19 cellular contexts compared by ENCODE assay signal in the genomic region with DNA sequence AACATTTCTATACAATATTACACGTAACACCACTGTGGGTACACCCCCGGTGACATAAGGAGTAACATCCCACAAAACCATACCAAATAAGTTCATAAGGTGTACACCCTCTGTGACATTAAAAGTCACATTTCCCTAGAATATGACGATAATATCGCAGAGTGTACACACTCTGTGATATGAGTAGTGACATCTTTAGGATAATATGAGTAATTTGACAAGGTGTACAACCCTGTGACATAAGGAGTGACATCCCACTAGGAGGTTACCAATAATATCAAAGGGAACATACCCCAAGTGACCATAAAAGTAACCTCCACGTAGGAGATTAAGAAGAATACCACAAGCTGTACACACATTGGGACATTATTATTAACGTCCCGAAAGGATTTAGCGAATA. TPM values are rescaled to one million over a fixed set of nuclear protein-coding genes. Genes with fewer than 3 reads are reported as not detected.
DNase-seq lines count a peak whose midpoint lies in the region; ATAC-seq, FAIRE-seq and TF ChIP-seq lines count a peak whose summit lies in the region.
"Had no signal": no experiment of that assay in that cellular context is flagged by ENCODE, and none has a peak within 500 bp of the region (broad histone marks: within the 10 kb centered on the region; RNA-seq: fewer than 3 reads in every experiment).

No MANE protein-coding gene starts in this region.

- no peak overlapping the region for H3K4me2 ChIP-seq in HepG2 (ENCODE audit: low read depth, low read length)

- no peaks in the 10 kb centered on the region for H4K20me1 ChIP-seq in HepG2 (ENCODE audit: insufficient read depth, low read length)

- no TSS peak for BruUV-seq in HepG2 (replicated peaks; lab: Mats Ljungman, UMichigan)
- no TSS peak for BruUV-seq in MCF 10A (replicated peaks; lab: Mats Ljungman, UMichigan)

- intact Hi-C loops in HepG2 (cut with micrococcal nuclease; ENCODE audit: unreplicated experiment): no loop called here
- intact Hi-C loops in right lobe of liver (cut with DNase I): no loop called here
- intact Hi-C loops in naive thymus-derived CD4-positive, alpha-beta T cell (cut with micrococcal nuclease): no loop called here
- intact Hi-C loops in MCF 10A (cut with micrococcal nuclease): no loop called here

- no peak overlapping the region for H3K4me3 Mint-ChIP-seq in naive thymus-derived CD4-positive, alpha-beta T cell
- H3K4me3 Mint-ChIP-seq in stimulated activated naive CD8-positive, alpha-beta T cell treated with anti-CD3 and anti-CD28 coated beads, Interleukin-15, amount 100 ng/mL, for 72 hours: no peak overlapping the region
- H3K4me3 Mint-ChIP-seq in MCF 10A (ENCODE audit: unreplicated experiment): no peak overlapping the region
- H3K4me3 Mint-ChIP-seq: CD4-positive, alpha-beta memory T cell had no signal

- H3K27ac ChIP-seq in HepG2 (ENCODE audit: extremely low read length, insufficient read depth, low read length): no peak overlapping the region
- no peak overlapping the region for H3K27ac ChIP-seq in right lobe of liver
- H3K27ac ChIP-seq in naive thymus-derived CD4-positive, alpha-beta T cell (ENCODE audit: low read depth, low read length): no peak overlapping the region
- H3K27ac ChIP-seq: GM23248 had no signal

- TF ChIP-seq CTCF in HepG2 (CRISPR knock-in tag; IDR thresholded peaks at IDR 0.05): no peak
- no peak for TF ChIP-seq CTCF in right lobe of liver (IDR thresholded peaks at IDR 0.05)
- no peak for TF ChIP-seq CTCF in MCF 10A (IDR thresholded peaks at IDR 0.05; ENCODE audit: unreplicated experiment)

- no peaks in the 10 kb centered on the region for H3K79me2 ChIP-seq in HepG2 (ENCODE audit: insufficient read depth, low read length)

- H3K36me3 Mint-ChIP-seq in naive thymus-derived CD4-positive, alpha-beta T cell: no peaks in the 10 kb centered on the region
- no peaks in the 10 kb centered on the region for H3K36me3 Mint-ChIP-seq in MCF 10A (ENCODE audit: insufficient read depth, unreplicated experiment)
- H3K36me3 Mint-ChIP-seq: CD4-positive, alpha-beta memory T cell had no signal

- no peak overlapping the region for H3K9ac ChIP-seq in HepG2 (ENCODE audit: insufficient read depth, low read depth, low read length)
- H3K9ac ChIP-seq: GM23248 had no signal

- no peak for TF ChIP-seq POLR2A in HepG2 (IDR thresholded peaks at IDR 0.05; ENCODE audit: insufficient read depth in 1 of 2, low read depth in 2 of 2, low read length in 2 of 2)
- no peak for TF ChIP-seq POLR2A in right lobe of liver (IDR thresholded peaks at IDR 0.05)

- no peak overlapping the region for H2AFZ ChIP-seq in HepG2 (ENCODE audit: low read length)
- H2AFZ ChIP-seq: GM23248 had no signal

- TF ChIP-seq EP300 in HepG2 (IDR thresholded peaks at IDR 0.05; ENCODE audit: low read depth in 2 of 2, low read length in 2 of 2): no peak
- no peak for TF ChIP-seq EP300 in HepG2 (CRISPR knock-in tag; IDR thresholded peaks at IDR 0.05; ENCODE audit: borderline replicate concordance)

- no peak overlapping the region for H3K4me3 ChIP-seq in HepG2 (replicated peaks in 1 of 3; ENCODE audit: insufficient read depth in 1 of 3, low read depth in 2 of 3, low read length in 3 of 3)
- no peak overlapping the region for H3K4me3 ChIP-seq in right lobe of liver
- H3K4me3 ChIP-seq in naive thymus-derived CD4-positive, alpha-beta T cell (ENCODE audit: low read length): no peak overlapping the region
- H3K4me3 ChIP-seq: GM23248 had no signal

- H3K27me3 ChIP-seq in HepG2 (ENCODE audit: control insufficient read depth in 1 of 2, insufficient read depth in 2 of 2, low read length in 2 of 2) (0 out of 5 replicates have a peak, but pooled peaks cover 0 to 4% of the 10 kb centered on the region in 2 experiments), right lobe of liver (no peaks in the 10 kb centered on the region)
- no peaks in the 10 kb centered on the region for H3K27me3 ChIP-seq in naive thymus-derived CD4-positive, alpha-beta T cell (ENCODE audit: control insufficient read depth in 2 of 2, insufficient read depth in 2 of 2, low read length in 2 of 2)

- DNase-seq in HepG2 (ENCODE audit: low spot score) (no peak), right lobe of liver (no peak), MCF 10A (ENCODE audit: unreplicated experiment) (no peak)
- no peak for DNase-seq in naive thymus-derived CD4-positive, alpha-beta T cell
- DNase-seq in stimulated activated naive CD8-positive, alpha-beta T cell treated with anti-CD3 and anti-CD28 coated beads, Interleukin-15, amount 100 ng/mL, for 72 hours: no peak
- DNase-seq: C1 segment of cervical spinal cord; Calu3; CD4-positive, alpha-beta memory T cell; COR-L47; DMS53; DND-41; GM23248; H7; HCEC 1CT had no signal

- H3K36me3 ChIP-seq in HepG2 (replicated peaks in 1 of 2; ENCODE audit: control insufficient read depth in 1 of 2, insufficient read depth in 2 of 2, low read length in 2 of 2): no peaks in the 10 kb centered on the region
- no peaks in the 10 kb centered on the region for H3K36me3 ChIP-seq in right lobe of liver
- no peaks in the 10 kb centered on the region for H3K36me3 ChIP-seq in naive thymus-derived CD4-positive, alpha-beta T cell (ENCODE audit: control insufficient read depth in 2 of 3, insufficient read depth in 3 of 3, low read length in 3 of 3)

- H3K4me1 ChIP-seq in HepG2 (ENCODE audit: insufficient read depth, low read length) (peaks cover 16% of the 10 kb centered on the region), right lobe of liver (no peaks in the 10 kb centered on the region)
- no peaks in the 10 kb centered on the region for H3K4me1 ChIP-seq in naive thymus-derived CD4-positive, alpha-beta T cell (ENCODE audit: control insufficient read depth in 2 of 2, insufficient read depth in 2 of 2, low read length in 2 of 2)

- TF ChIP-seq RAD21 in HepG2 (CRISPR knock-in tag; IDR thresholded peaks at IDR 0.05): no peak

- H3K9me3 ChIP-seq in HepG2 (ENCODE audit: low read length) (no peaks in the 10 kb centered on the region), right lobe of liver (no peaks in the 10 kb centered on the region)
- H3K9me3 ChIP-seq in naive thymus-derived CD4-positive, alpha-beta T cell (ENCODE audit: control insufficient read depth in 2 of 3, low read length in 3 of 3): no peaks in the 10 kb centered on the region

- peaks cover 0 to 6% (median 0%) of the 10 kb centered on the region in 5 donors for H3K27me3 Mint-ChIP-seq in naive thymus-derived CD4-positive, alpha-beta T cell
- no peaks in the 10 kb centered on the region for H3K27me3 Mint-ChIP-seq in stimulated activated naive CD8-positive, alpha-beta T cell treated with anti-CD3 and anti-CD28 coated beads, Interleukin-15, amount 100 ng/mL, for 72 hours
- H3K27me3 Mint-ChIP-seq in MCF 10A (ENCODE audit: insufficient read depth, unreplicated experiment): no peaks in the 10 kb centered on the region

- 61% methylated on average over 8 of the region's 8 CpGs for WGBS in HepG2 (ENCODE audit: low lambda C conversion rate)
- WGBS in right lobe of liver (ENCODE audit: insufficient coverage, low coverage, low lambda C conversion rate, missing lambda C conversion rate): 77% methylated on average over 8 of the region's 8 CpGs

- peaks cover 4 to 7% (median 7%) of the 10 kb centered on the region in 7 donors for H3K4me1 Mint-ChIP-seq in naive thymus-derived CD4-positive, alpha-beta T cell
- H3K4me1 Mint-ChIP-seq in stimulated activated naive CD8-positive, alpha-beta T cell treated with anti-CD3 and anti-CD28 coated beads, Interleukin-15, amount 100 ng/mL, for 72 hours: peaks cover 8% of the 10 kb centered on the region
- peaks cover 6% of the 10 kb centered on the region for H3K4me1 Mint-ChIP-seq in MCF 10A (ENCODE audit: insufficient read depth, unreplicated experiment)

- CTCF ChIA-PET in HepG2 (lab: Yijun Ruan, JAX; ENCODE audit: low intra/inter-chr PET ratio, low total read pairs): no interaction called here
- CTCF ChIA-PET in naive thymus-derived CD4-positive, alpha-beta T cell (lab: Charles Lee): no interaction called here
- CTCF ChIA-PET in MCF 10A (lab: Yijun Ruan, JAX): no interaction called here

- H3K27ac Mint-ChIP-seq in naive thymus-derived CD4-positive, alpha-beta T cell: no peak overlapping the region
- no peak overlapping the region for H3K27ac Mint-ChIP-seq in stimulated activated naive CD8-positive, alpha-beta T cell treated with anti-CD3 and anti-CD28 coated beads, Interleukin-15, amount 100 ng/mL, for 72 hours
- H3K27ac Mint-ChIP-seq in MCF 10A (ENCODE audit: low read depth, unreplicated experiment): no peak overlapping the region
- H3K27ac Mint-ChIP-seq: CD4-positive, alpha-beta memory T cell had no signal

- ATAC-seq in HepG2: no peak
- ATAC-seq in right lobe of liver: no peak
- ATAC-seq in naive thymus-derived CD4-positive, alpha-beta T cell: peak; percentile 20
- ATAC-seq in stimulated activated naive CD8-positive, alpha-beta T cell treated with anti-CD3 and anti-CD28 coated beads, Interleukin-15, amount 100 ng/mL, for 72 hours: peak; percentile 57
- ATAC-seq in HG03520 (IDR thresholded peaks at IDR 0.05; ENCODE audit: unreplicated experiment): no peak

- no peak for FAIRE-seq in HepG2 (lab: Jason Lieb, UNC)
- FAIRE-seq: G401.6, GM12892, H1 had no signal

- POLR2A ChIA-PET in HepG2 (lab: Yijun Ruan, JAX) (no interaction called here), MCF 10A (lab: Yijun Ruan, JAX) (interaction anchor here (0.6 kb wide), 1 partner anchor 16 kb away, joined by 3 read pairs; no protein-coding TSS in a partner anchor)
- POLR2A ChIA-PET in naive thymus-derived CD4-positive, alpha-beta T cell (lab: Charles Lee): no interaction called here

- in situ Hi-C loops in HepG2 (cut with HindIII; ENCODE audit: extremely low pct_ligation_motif_present, low pct_unique_long_range_greater_than_20kb): no loop called here

- no peaks in the 10 kb centered on the region for H3K9me3 Mint-ChIP-seq in naive thymus-derived CD4-positive, alpha-beta T cell
- H3K9me3 Mint-ChIP-seq in stimulated activated naive CD8-positive, alpha-beta T cell treated with anti-CD3 and anti-CD28 coated beads, Interleukin-15, amount 100 ng/mL, for 72 hours: no peaks in the 10 kb centered on the region
- H3K9me3 Mint-ChIP-seq in MCF 10A (ENCODE audit: unreplicated experiment): no peaks in the 10 kb centered on the region
- H3K9me3 Mint-ChIP-seq: CD4-positive, alpha-beta memory T cell had no signal

RNA-seq across cellular contexts. Expression of a gene that starts 24.0 kb away (rescaled TPM):
- total RNA-seq in HepG2 (2016; rRNA removed; fragmentation: Illumina TruSeq; extraction: Trizol): 36.0 and 43.8 TPM in 2 replicates
- total RNA-seq in HepG2 (2016; cell fraction: cytosol; rRNA removed; fragmentation: Illumina TruSeq; extraction: Trizol; ENCODE audit: low read depth): 13.1 and 17.4 TPM in 2 replicates
- 32.9 and 42.2 TPM in 2 replicates for total RNA-seq in HepG2 (2016; cell fraction: insoluble cytoplasmic fraction; rRNA removed; fragmentation: Illumina TruSeq; extraction: Trizol)
- total RNA-seq in HepG2 (2016; cell fraction: membrane; rRNA removed; fragmentation: Illumina TruSeq; extraction: Trizol): 49.5 and 51.8 TPM in 2 replicates
- total RNA-seq in HepG2 (2016; cell fraction: nucleus; rRNA removed; fragmentation: Illumina TruSeq; extraction: Trizol): 41.0 and 45.3 TPM in 2 replicates
- 68.7 and 78.7 TPM in 2 replicates for polyA plus RNA-seq in HepG2 (2011; rRNA removed)
- polyA plus RNA-seq in HepG2 (2011; cell fraction: cytosol; rRNA removed): 67.6 and 76.6 TPM in 2 replicates
- polyA plus RNA-seq in HepG2 (2011; cell fraction: nucleus; rRNA removed): 59.4 and 73.5 TPM in 2 replicates
- 40.8 and 51.3 TPM in 2 replicates for polyA plus RNA-seq in HepG2 (2012)
- 25.7 and 32.7 TPM in 2 replicates for polyA plus RNA-seq in HepG2 (2016; cell fraction: cytosol; fragmentation: Illumina TruSeq; extraction: Trizol; ENCODE audit: low read depth)
- 52.6 and 59.2 TPM in 2 replicates for polyA plus RNA-seq in HepG2 (2016; cell fraction: insoluble cytoplasmic fraction; fragmentation: Illumina TruSeq; extraction: Trizol; ENCODE audit: low read depth)
- 72.7 and 76.3 TPM in 2 replicates for polyA plus RNA-seq in HepG2 (2016; cell fraction: membrane; fragmentation: Illumina TruSeq; extraction: Trizol; ENCODE audit: low read depth)
- polyA plus RNA-seq in HepG2 (2016; cell fraction: nucleus; fragmentation: Illumina TruSeq; extraction: Trizol; ENCODE audit: insufficient read depth, low read depth): 82.4 and 86.0 TPM in 2 replicates
- 90.8 and 137 TPM in 2 replicates for polyA minus RNA-seq in HepG2 (2011; rRNA and poly(A)+ RNA removed; ENCODE audit: low replicate concordance)
- 27.5 and 29.3 TPM in 2 replicates for polyA minus RNA-seq in HepG2 (2011; cell fraction: cytosol; rRNA and poly(A)+ RNA removed)
- polyA minus RNA-seq in HepG2 (2011; cell fraction: nucleus; rRNA and poly(A)+ RNA removed): 23.2 and 28.1 TPM in 2 replicates
- total RNA-seq in right lobe of liver: 10 to 100 TPM; 26.5 to 33.2 (median 27.1) TPM
- total RNA-seq in naive thymus-derived CD4-positive, alpha-beta T cell: 10 to 100 TPM; 33.2 to 66.3 (median 56.4) TPM
- 10 to 100 TPM; 35.6 to 44.4 TPM for polyA plus RNA-seq in naive thymus-derived CD4-positive, alpha-beta T cell
- 52.3 and 63.2 TPM in 2 replicates for total RNA-seq in MCF 10A (2022)

RNA-seq across cellular contexts. Expression of a gene that starts 40.2 kb away (rescaled TPM):
- total RNA-seq in HepG2 (2016; rRNA removed; fragmentation: Illumina TruSeq; extraction: Trizol): not detected in 2 replicates
- total RNA-seq in HepG2 (2016; cell fraction: cytosol; rRNA removed; fragmentation: Illumina TruSeq; extraction: Trizol; ENCODE audit: low read depth): not detected in 2 replicates
- total RNA-seq in HepG2 (2016; cell fraction: insoluble cytoplasmic fraction; rRNA removed; fragmentation: Illumina TruSeq; extraction: Trizol): 0.09 TPM in 1 of 2 replicates, not detected in the other
- not detected in 2 replicates for total RNA-seq in HepG2 (2016; cell fraction: membrane; rRNA removed; fragmentation: Illumina TruSeq; extraction: Trizol)
- 0.66 TPM in 1 of 2 replicates, not detected in the other for total RNA-seq in HepG2 (2016; cell fraction: nucleus; rRNA removed; fragmentation: Illumina TruSeq; extraction: Trizol)
- polyA plus RNA-seq in HepG2 (2011; rRNA removed): 0.12 and 0.15 TPM in 2 replicates
- polyA plus RNA-seq in HepG2 (2011; cell fraction: cytosol; rRNA removed): 0.25 TPM in 1 of 2 replicates, not detected in the other
- polyA plus RNA-seq in HepG2 (2011; cell fraction: nucleus; rRNA removed): 0.14 and 0.62 TPM in 2 replicates
- 0.08 TPM in 1 of 2 replicates, not detected in the other for polyA plus RNA-seq in HepG2 (2012)
- 0.08 and 0.27 TPM in 2 replicates for polyA plus RNA-seq in HepG2 (2016; cell fraction: cytosol; fragmentation: Illumina TruSeq; extraction: Trizol; ENCODE audit: low read depth)
- not detected in 2 replicates for polyA plus RNA-seq in HepG2 (2016; cell fraction: insoluble cytoplasmic fraction; fragmentation: Illumina TruSeq; extraction: Trizol; ENCODE audit: low read depth)
- 0.20 and 0.53 TPM in 2 replicates for polyA plus RNA-seq in HepG2 (2016; cell fraction: membrane; fragmentation: Illumina TruSeq; extraction: Trizol; ENCODE audit: low read depth)
- 0.42 and 0.69 TPM in 2 replicates for polyA plus RNA-seq in HepG2 (2016; cell fraction: nucleus; fragmentation: Illumina TruSeq; extraction: Trizol; ENCODE audit: insufficient read depth, low read depth)
- not detected in 2 replicates for polyA minus RNA-seq in HepG2 (2011; rRNA and poly(A)+ RNA removed; ENCODE audit: low replicate concordance)
- polyA minus RNA-seq in HepG2 (2011; cell fraction: cytosol; rRNA and poly(A)+ RNA removed): not detected in 2 replicates
- not detected in 2 replicates for polyA minus RNA-seq in HepG2 (2011; cell fraction: nucleus; rRNA and poly(A)+ RNA removed)
- total RNA-seq in right lobe of liver: under 1 TPM in 5 of 6 experiments, not detected in 1; 0.25 to 0.93 (median 0.50) TPM
- 1 to 10 TPM in 1 of 5 experiments, under 1 TPM in 3, not detected in 1; 0.21 to 1.5 (median 0.63) TPM for total RNA-seq in naive thymus-derived CD4-positive, alpha-beta T cell
- polyA plus RNA-seq in naive thymus-derived CD4-positive, alpha-beta T cell: not detected
- not detected in 2 replicates for total RNA-seq in MCF 10A (2022)
- total RNA-seq: A172, Calu3, GM23248, H7 had no signal
- polyA plus RNA-seq: CD4-positive, alpha-beta memory T cell had no signal

RNA-seq across cellular contexts. Expression of a gene that starts 49.8 kb away (rescaled TPM):
- 29.8 and 35.2 TPM in 2 replicates for total RNA-seq in HepG2 (2016; rRNA removed; fragmentation: Illumina TruSeq; extraction: Trizol)
- total RNA-seq in HepG2 (2016; cell fraction: cytosol; rRNA removed; fragmentation: Illumina TruSeq; extraction: Trizol; ENCODE audit: low read depth): 16.7 and 20.4 TPM in 2 replicates
- total RNA-seq in HepG2 (2016; cell fraction: insoluble cytoplasmic fraction; rRNA removed; fragmentation: Illumina TruSeq; extraction: Trizol): 28.4 and 34.5 TPM in 2 replicates
- total RNA-seq in HepG2 (2016; cell fraction: membrane; rRNA removed; fragmentation: Illumina TruSeq; extraction: Trizol): 16.2 and 19.4 TPM in 2 replicates
- 25.1 and 33.7 TPM in 2 replicates for total RNA-seq in HepG2 (2016; cell fraction: nucleus; rRNA removed; fragmentation: Illumina TruSeq; extraction: Trizol)
- 24.4 and 32.1 TPM in 2 replicates for polyA plus RNA-seq in HepG2 (2011; rRNA removed)
- 26.2 and 27.6 TPM in 2 replicates for polyA plus RNA-seq in HepG2 (2011; cell fraction: cytosol; rRNA removed)
- polyA plus RNA-seq in HepG2 (2011; cell fraction: nucleus; rRNA removed): 79.7 and 80.0 TPM in 2 replicates
- polyA plus RNA-seq in HepG2 (2012): 21.9 and 25.9 TPM in 2 replicates
- 13.2 and 15.1 TPM in 2 replicates for polyA plus RNA-seq in HepG2 (2016; cell fraction: cytosol; fragmentation: Illumina TruSeq; extraction: Trizol; ENCODE audit: low read depth)
- 36.5 and 39.9 TPM in 2 replicates for polyA plus RNA-seq in HepG2 (2016; cell fraction: insoluble cytoplasmic fraction; fragmentation: Illumina TruSeq; extraction: Trizol; ENCODE audit: low read depth)
- 11.9 and 13.2 TPM in 2 replicates for polyA plus RNA-seq in HepG2 (2016; cell fraction: membrane; fragmentation: Illumina TruSeq; extraction: Trizol; ENCODE audit: low read depth)
- 64.5 and 73.2 TPM in 2 replicates for polyA plus RNA-seq in HepG2 (2016; cell fraction: nucleus; fragmentation: Illumina TruSeq; extraction: Trizol; ENCODE audit: insufficient read depth, low read depth)
- 27.8 and 45.7 TPM in 2 replicates for polyA minus RNA-seq in HepG2 (2011; rRNA and poly(A)+ RNA removed; ENCODE audit: low replicate concordance)
- polyA minus RNA-seq in HepG2 (2011; cell fraction: cytosol; rRNA and poly(A)+ RNA removed): 7.1 and 10.9 TPM in 2 replicates
- polyA minus RNA-seq in HepG2 (2011; cell fraction: nucleus; rRNA and poly(A)+ RNA removed): 54.0 and 54.8 TPM in 2 replicates
- 10 to 100 TPM; 17.7 to 51.7 (median 36.1) TPM for total RNA-seq in right lobe of liver
- total RNA-seq in naive thymus-derived CD4-positive, alpha-beta T cell: 100 to 1,000 TPM in 4 of 5 experiments, 10 to 100 TPM in 1; 92.4 to 169 (median 127) TPM
- polyA plus RNA-seq in naive thymus-derived CD4-positive, alpha-beta T cell: 10 to 100 TPM; 44.8 to 69.3 TPM
- 30.9 and 45.7 TPM in 2 replicates for total RNA-seq in MCF 10A (2022)

Comparison
In these comparisons a context has a peak if more than half of its experiments do, and no peak if none do; other contexts are left out.
1. ATAC-seq: peak in naive thymus-derived CD4-positive, alpha-beta T cell (single experiment) and stimulated activated naive CD8-positive, alpha-beta T cell treated with anti-CD3 and anti-CD28 coated beads, Interleukin-15, amount 100 ng/mL, for 72 hours (single experiment); none in HepG2 (single experiment), right lobe of liver (0 of 4) and HG03520 (single experiment).